In genomic region chr13:86870388-86870966, GRCh38 we compare ENCODE assay signal across 10 cellular contexts.
A peak's percentile ranks its signal among the peaks of the same experiment; 100 is the strongest.
DNase-seq lines count a peak whose midpoint lies in the region; ATAC-seq and TF ChIP-seq lines count a peak whose summit lies in the region.
"Had no signal": no experiment of that assay in that cellular context is flagged by ENCODE, and none has a peak within 500 bp of the region (broad histone marks: within the 10 kb centered on the region; RNA-seq: fewer than 3 reads in every experiment).

No MANE protein-coding gene starts in this region.

- 8% methylated on average over 3 of the region's 3 CpGs for WGBS in right lobe of liver (ENCODE audit: insufficient coverage, low coverage, low lambda C conversion rate, missing lambda C conversion rate)

- H3K4me1 Mint-ChIP-seq in T-helper 2 cell treated with Interferon-gamma antibody and Interleukin-4, amounts not matched to agents 5 μg/mL and 100 μg/mL, for 36 hours (ENCODE audit: low read depth) = no peaks in the 10 kb centered on the region
- H3K4me1 Mint-ChIP-seq: activated naive CD8-positive, alpha-beta T cell treated with anti-CD3 and anti-CD28 coated beads, Interleukin-2, amount 10 ng/mL, durations not matched to agents 7 days and 5 days had no signal

- no peaks in the 10 kb centered on the region for H3K9me3 Mint-ChIP-seq in T-helper 2 cell treated with Interferon-gamma antibody and Interleukin-4, amounts not matched to agents 5 μg/mL and 100 μg/mL, for 36 hours
- H3K9me3 Mint-ChIP-seq: activated naive CD8-positive, alpha-beta T cell treated with anti-CD3 and anti-CD28 coated beads, Interleukin-2, amount 10 ng/mL, durations not matched to agents 7 days and 5 days had no signal

- no peaks in the 10 kb centered on the region for H3K36me3 Mint-ChIP-seq in T-helper 2 cell treated with Interferon-gamma antibody and Interleukin-4, amounts not matched to agents 5 μg/mL and 100 μg/mL, for 36 hours (ENCODE audit: low read depth)
- H3K36me3 Mint-ChIP-seq: activated naive CD8-positive, alpha-beta T cell treated with anti-CD3 and anti-CD28 coated beads, Interleukin-2, amount 10 ng/mL, durations not matched to agents 7 days and 5 days had no signal

- DNase-seq in CD1c-positive myeloid dendritic cell (ENCODE audit: extremely low spot score) = peak; percentile 19
- peak; percentile 12 for DNase-seq in Jurkat, Clone E6-1 (ENCODE audit: low read depth, low spot score)
- no peak for DNase-seq in ascending aorta (ENCODE audit: low spot score in 2 of 2)
- no peak for DNase-seq in right lobe of liver
- no peak for DNase-seq in stimulated activated CD4-positive, alpha-beta T cell treated with anti-CD3 and anti-CD28 coated beads, Interleukin-1b, Interleukin-23, amount 100 ng/mL, for 48 hours
- DNase-seq in T-helper 2 cell treated with Interferon-gamma antibody and Interleukin-4, amounts not matched to agents 5 μg/mL and 100 μg/mL, for 36 hours (ENCODE audit: low spot score) = no peak
- DNase-seq in DMS79 (lab: John Stamatoyannopoulos, UW) = no peak
- no peak for DNase-seq in SHP77 (lab: John Stamatoyannopoulos, UW)
- DNase-seq: activated naive CD8-positive, alpha-beta T cell treated with anti-CD3 and anti-CD28 coated beads, Interleukin-2, amount 10 ng/mL, durations not matched to agents 7 days and 5 days; stimulated activated CD4-positive, alpha-beta T cell treated with anti-CD3 and anti-CD28 coated beads, Interleukin-4, amount 100 ng/mL, for 1 hour had no signal

- H3K36me3 ChIP-seq in ascending aorta (no peaks in the 10 kb centered on the region), right lobe of liver (no peaks in the 10 kb centered on the region)

- H3K4me3 ChIP-seq in Jurkat, Clone E6-1 (ENCODE audit: low read length) = no peak overlapping the region
- H3K4me3 ChIP-seq in ascending aorta (no peak overlapping the region), right lobe of liver (no peak overlapping the region)

- H3K27ac Mint-ChIP-seq in T-helper 2 cell treated with Interferon-gamma antibody and Interleukin-4, amounts not matched to agents 5 μg/mL and 100 μg/mL, for 36 hours = no peak overlapping the region
- H3K27ac Mint-ChIP-seq: activated naive CD8-positive, alpha-beta T cell treated with anti-CD3 and anti-CD28 coated beads, Interleukin-2, amount 10 ng/mL, durations not matched to agents 7 days and 5 days had no signal

- TF ChIP-seq POLR2A in right lobe of liver (IDR thresholded peaks at IDR 0.05) = no peak

- peak in 2 of 4 donors; percentile 49 to 57 for ATAC-seq in right lobe of liver

- H3K27ac ChIP-seq in ascending aorta (no peak overlapping the region), right lobe of liver (no peak overlapping the region)

- H3K27me3 ChIP-seq in ascending aorta = no peaks in the 10 kb centered on the region
- H3K27me3 ChIP-seq in right lobe of liver = no peaks in the 10 kb centered on the region

- H3K9me3 ChIP-seq in ascending aorta = no peaks in the 10 kb centered on the region
- no peaks in the 10 kb centered on the region for H3K9me3 ChIP-seq in right lobe of liver

- TF ChIP-seq CTCF in ascending aorta (IDR thresholded peaks at IDR 0.05) (peak in 2 of 3 experiments; percentile 28 to 42), right lobe of liver (IDR thresholded peaks at IDR 0.05) (peak; percentile 59 to 72 (median 64))

- H3K4me3 Mint-ChIP-seq in T-helper 2 cell treated with Interferon-gamma antibody and Interleukin-4, amounts not matched to agents 5 μg/mL and 100 μg/mL, for 36 hours = no peak overlapping the region
- H3K4me3 Mint-ChIP-seq: activated naive CD8-positive, alpha-beta T cell treated with anti-CD3 and anti-CD28 coated beads, Interleukin-2, amount 10 ng/mL, durations not matched to agents 7 days and 5 days had no signal

- no peaks in the 10 kb centered on the region for H3K27me3 Mint-ChIP-seq in T-helper 2 cell treated with Interferon-gamma antibody and Interleukin-4, amounts not matched to agents 5 μg/mL and 100 μg/mL, for 36 hours (ENCODE audit: low read depth)
- H3K27me3 Mint-ChIP-seq: activated naive CD8-positive, alpha-beta T cell treated with anti-CD3 and anti-CD28 coated beads, Interleukin-2, amount 10 ng/mL, durations not matched to agents 7 days and 5 days had no signal

- H3K4me1 ChIP-seq in ascending aorta = no peaks in the 10 kb centered on the region
- no peaks in the 10 kb centered on the region for H3K4me1 ChIP-seq in right lobe of liver

- intact Hi-C loops in ascending aorta (cut with DNase I) (no loop called here), right lobe of liver (cut with DNase I) (no loop called here)

Comparison
In these comparisons a context has a peak if more than half of its experiments do, and no peak if none do; other contexts are left out.
1. DNase-seq: peak in CD1c-positive myeloid dendritic cell (single experiment) and Jurkat, Clone E6-1 (single experiment); none in ascending aorta (0 of 2), right lobe of liver (0 of 3), stimulated activated CD4-positive, alpha-beta T cell treated with anti-CD3 and anti-CD28 coated beads, Interleukin-1b, Interleukin-23, amount 100 ng/mL, for 48 hours (single experiment), T-helper 2 cell treated with Interferon-gamma antibody and Interleukin-4, amounts not matched to agents 5 μg/mL and 100 μg/mL, for 36 hours (single experiment), DMS79 (single experiment) and SHP77 (0 of 2).